In the genomic region with DNA sequence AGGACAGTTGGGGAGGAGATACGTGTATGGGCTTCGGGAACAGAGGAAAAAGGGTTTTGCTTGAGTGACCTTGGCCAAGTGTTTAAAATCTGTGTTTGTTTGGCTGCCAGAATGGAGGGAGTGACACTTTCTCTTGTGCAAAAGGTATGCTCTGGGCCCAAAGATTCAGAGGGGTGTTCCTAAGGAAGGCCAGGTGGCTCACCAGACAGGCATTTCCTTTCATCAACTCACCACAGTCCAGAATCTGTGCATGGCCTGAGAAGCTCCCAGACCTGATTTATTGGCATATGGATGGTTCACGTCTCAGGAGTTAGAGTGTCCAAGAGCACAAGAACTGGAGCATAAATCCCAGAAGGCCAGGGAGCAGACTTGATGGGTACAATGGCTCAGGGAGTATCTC, we compare ENCODE assay signal across 19 cellular contexts. TPM values are rescaled to one million over a fixed set of nuclear protein-coding genes. Genes with fewer than 3 reads are reported as not detected.
A peak's percentile ranks its signal among the peaks of the same experiment; 100 is the strongest.
DNase-seq lines count a peak whose midpoint lies in the region; ATAC-seq, FAIRE-seq and TF ChIP-seq lines count a peak whose summit lies in the region.
"Had no signal": no experiment of that assay in that cellular context is flagged by ENCODE, and none has a peak within 500 bp of the region (broad histone marks: within the 10 kb centered on the region; RNA-seq: fewer than 3 reads in every experiment).

No MANE protein-coding gene starts in this region.

- peak; percentile 51 for DNase-seq in A172 (ENCODE audit: low spot score)
- peak; percentile 81 for DNase-seq in HT1080 (ENCODE audit: low read depth)
- DNase-seq in bronchial epithelial cell (ENCODE audit: low read depth): peak; percentile 71
- no peak for DNase-seq in keratinocyte (ENCODE audit: low read depth, low spot score)
- no peak for DNase-seq in prostate gland (ENCODE audit: low spot score)
- no peak for DNase-seq in substantia nigra (lab: John Stamatoyannopoulos, UW)
- DNase-seq in hippocampal formation (lab: John Stamatoyannopoulos, UW): no peak
- DNase-seq: COR-L47, GOT3, KG1, MG63, NCI-H1092 treated with DMSO at 0.1 percent for 48 hours, NCI-H1694 treated with DMSO at 0.1 percent for 48 hours, NCI-H446, NCI-H82, Peyer's patch, SJCRH30 had no signal

- dilution Hi-C loops in keratinocyte (cut with MboI; ENCODE audit: extremely low pct_ligation_motif_present, low sequenced_read_pairs): no loop called here

- peak overlapping the region; percentile 39 for H2AFZ ChIP-seq in keratinocyte (ENCODE audit: control insufficient read depth, low read length)

- no peak for TF ChIP-seq POLR2A in prostate gland (IDR thresholded peaks at IDR 0.05)

- 66% methylated on average over 3 of the region's 3 CpGs for WGBS in prostate gland

- peak overlapping the region; percentile 35 for H3K4me2 ChIP-seq in keratinocyte (ENCODE audit: control insufficient read depth, extremely low read depth, insufficient read depth, low read depth, low read length)

- H3K27me3 ChIP-seq in bronchial epithelial cell (ENCODE audit: control insufficient read depth, insufficient read depth, low read length) (no peaks in the 10 kb centered on the region), keratinocyte (ENCODE audit: control insufficient read depth, extremely low read depth, insufficient read depth, low read length) (no peaks in the 10 kb centered on the region), prostate gland (replicated peaks; ENCODE audit: insufficient read depth) (no peaks in the 10 kb centered on the region)
- H3K27me3 ChIP-seq: MG63, Peyer's patch had no signal

- H4K20me1 ChIP-seq in keratinocyte (ENCODE audit: control insufficient read depth, extremely low read depth, insufficient read depth, low read length): no peaks in the 10 kb centered on the region

- no peak overlapping the region for H3K4me3 ChIP-seq in bronchial epithelial cell (ENCODE audit: low read depth, low read length)
- no peak overlapping the region for H3K4me3 ChIP-seq in keratinocyte (ENCODE audit: control insufficient read depth in 2 of 3, extremely low read depth in 1 of 3, insufficient read depth in 2 of 3, low read depth in 1 of 3, low read length in 3 of 3)
- H3K4me3 ChIP-seq in prostate gland: no peak overlapping the region
- H3K4me3 ChIP-seq: MG63, Peyer's patch, SJCRH30 had no signal

- H3K9me3 ChIP-seq in keratinocyte (ENCODE audit: control insufficient read depth, low read depth, low read length) (no peaks in the 10 kb centered on the region), prostate gland (no peaks in the 10 kb centered on the region)
- H3K9me3 ChIP-seq: Peyer's patch, SJCRH30 had no signal

- H3K27ac ChIP-seq in keratinocyte (ENCODE audit: control insufficient read depth, insufficient read depth, low read length) (no peak overlapping the region), prostate gland (no peak overlapping the region), substantia nigra (ENCODE audit: low read depth, low read length, poor library complexity, severe bottlenecking) (no peak overlapping the region)
- H3K27ac ChIP-seq: Peyer's patch, SJCRH30 had no signal

- no peak for ATAC-seq in GM19023 (IDR thresholded peaks at IDR 0.05; ENCODE audit: unreplicated experiment)

- no peaks in the 10 kb centered on the region for H3K9me1 ChIP-seq in keratinocyte (ENCODE audit: control insufficient read depth, extremely low read depth, insufficient read depth, low read length)

- no peak for TF ChIP-seq CTCF in bronchial epithelial cell (IDR thresholded peaks at IDR 0.05; ENCODE audit: insufficient read depth, low read length, severe bottlenecking)
- TF ChIP-seq CTCF in keratinocyte (optimal IDR thresholded peaks at IDR 0.05 in 1 of 3, IDR thresholded peaks at IDR 0.05 in 1 of 3, conservative IDR thresholded peaks at IDR 0.05 in 1 of 3; ENCODE audit: extremely low read depth in 1 of 3, insufficient read depth in 2 of 3, low read length in 3 of 3): no peak
- TF ChIP-seq CTCF in prostate gland (IDR thresholded peaks at IDR 0.05): no peak

- H3K79me2 ChIP-seq in keratinocyte (ENCODE audit: control insufficient read depth, insufficient read depth, low read length): no peaks in the 10 kb centered on the region

- intact Hi-C loops in prostate gland (cut with DNase I): no loop called here

- H3K36me3 ChIP-seq in bronchial epithelial cell (ENCODE audit: control insufficient read depth, insufficient read depth, low read length): no peaks in the 10 kb centered on the region
- no peaks in the 10 kb centered on the region for H3K36me3 ChIP-seq in keratinocyte (ENCODE audit: control insufficient read depth in 2 of 2, extremely low read depth in 1 of 2, insufficient read depth in 2 of 2, low read length in 2 of 2)
- no peaks in the 10 kb centered on the region for H3K36me3 ChIP-seq in prostate gland
- H3K36me3 ChIP-seq: MG63, Peyer's patch, SJCRH30 had no signal

- H3K4me1 ChIP-seq in keratinocyte (ENCODE audit: control insufficient read depth, extremely low read depth, insufficient read depth, low read length) (peaks cover 22% of the 10 kb centered on the region), prostate gland (replicated peaks) (no peaks in the 10 kb centered on the region)
- H3K4me1 ChIP-seq: SJCRH30 had no signal

- FAIRE-seq in bronchial epithelial cell (lab: Jason Lieb, UNC) (no peak), keratinocyte (lab: Jason Lieb, UNC) (peak; percentile 88)
- FAIRE-seq: GM12892 had no signal

- H3K9ac ChIP-seq in keratinocyte (ENCODE audit: control insufficient read depth, extremely low read depth, insufficient read depth, low read length): no peak overlapping the region

RNA-seq across cellular contexts. Expression of a gene that starts 53.4 kb away (rescaled TPM):
- total RNA-seq in A172 (2014; rRNA removed; shearing (Covaris generic)): 18.5 and 19.1 TPM in 2 replicates
- 26.4 and 28.9 TPM in 2 replicates for total RNA-seq in HT1080 (2014; rRNA removed; shearing (Covaris generic))
- 25.1 and 29.2 TPM in 2 replicates for polyA plus RNA-seq in HT1080 (2015; cell fraction: cytosol; rRNA removed)
- polyA plus RNA-seq in HT1080 (2015; cell fraction: nucleus; rRNA removed): 37.2 and 45.1 TPM in 2 replicates
- total RNA-seq in bronchial epithelial cell (11.3 and 13.2 TPM in 2 replicates), prostate gland (10 to 100 TPM; 19.8 to 37.0 TPM)
- polyA plus RNA-seq in keratinocyte: 12.8 to 21.4 TPM (median 20.9 TPM) in 3 replicates
- polyA plus RNA-seq in keratinocyte (2011; ENCODE audit: low read depth): 2.5 TPM
- polyA plus RNA-seq in keratinocyte (2011; cell fraction: cytosol; rRNA removed): 7.8 and 16.3 TPM in 2 replicates
- polyA plus RNA-seq in keratinocyte (2011; cell fraction: nucleus; rRNA removed): 24.3 and 25.3 TPM in 2 replicates
- polyA plus RNA-seq in keratinocyte (2012; ENCODE audit: low replicate concordance): 7.4 and 9.5 TPM in 2 replicates
- 22.9 to 47.5 TPM (median 24.4 TPM) in 3 replicates for polyA minus RNA-seq in keratinocyte
- polyA minus RNA-seq in keratinocyte (2011; cell fraction: cytosol; rRNA and poly(A)+ RNA removed): 13.6 TPM
- 29.8 and 41.3 TPM in 2 replicates for polyA minus RNA-seq in keratinocyte (2011; cell fraction: nucleus; rRNA and poly(A)+ RNA removed)

Comparison
In these comparisons a context has a peak if more than half of its experiments do, and no peak if none do; other contexts are left out.
1. DNase-seq: peak in A172 (single experiment), HT1080 (single experiment) and bronchial epithelial cell (single experiment); none in keratinocyte (single experiment), prostate gland (single experiment), substantia nigra (0 of 49) and hippocampal formation (0 of 2).